In the genomic region with DNA sequence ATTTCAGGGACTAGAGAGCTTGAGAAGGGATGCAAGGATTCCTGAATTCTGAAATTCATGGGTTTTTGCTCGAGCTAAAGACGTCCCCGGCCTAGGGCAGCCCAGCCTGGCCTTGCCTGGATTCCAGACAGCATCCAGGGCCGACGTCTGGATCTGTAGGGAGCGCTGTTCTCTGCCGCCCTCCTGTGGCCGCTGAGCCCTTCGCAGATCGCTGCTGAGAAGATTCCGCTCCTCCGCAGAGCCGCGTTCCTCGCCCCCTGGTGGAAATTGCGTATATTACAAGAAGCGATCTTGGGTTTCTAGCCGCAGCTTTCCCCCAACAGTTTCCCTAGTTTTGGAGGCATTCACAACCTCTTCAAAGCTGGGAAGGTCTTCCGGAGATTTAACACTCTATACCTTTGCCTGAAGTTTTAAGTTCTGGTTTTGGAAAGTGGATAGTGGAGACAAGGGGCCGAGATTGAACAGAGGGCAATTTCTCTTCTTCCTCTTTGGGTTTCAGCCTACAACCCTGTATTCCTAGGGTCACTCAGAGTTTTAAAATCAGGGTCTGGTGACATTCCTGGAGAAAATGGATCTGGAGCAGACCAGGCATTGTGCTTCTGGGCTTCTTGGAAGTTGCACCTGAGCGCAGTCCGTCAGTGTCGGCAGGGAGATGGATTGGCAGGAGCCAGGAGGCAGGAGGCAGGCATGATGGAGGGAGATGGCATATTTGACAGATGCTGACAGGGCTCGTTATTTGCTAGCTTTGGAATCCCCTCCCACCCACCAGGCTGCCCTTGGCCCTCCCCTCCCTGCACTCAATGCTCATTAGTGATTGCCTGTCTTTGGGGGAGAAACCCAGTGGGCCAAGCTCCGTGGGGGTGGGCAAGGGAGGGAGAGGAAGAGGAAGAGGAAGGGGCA, we compare ENCODE assay signal across 8 cellular contexts. TPM values are rescaled to one million over a fixed set of nuclear protein-coding genes. Genes with fewer than 3 reads are reported as not detected.
A peak's percentile ranks its signal among the peaks of the same experiment; 100 is the strongest.
DNase-seq lines count a peak whose midpoint lies in the region; ATAC-seq and TF ChIP-seq lines count a peak whose summit lies in the region.

No MANE protein-coding gene starts in this region.

- H3K27me3 ChIP-seq in CD8-positive, alpha-beta memory T cell (ENCODE audit: insufficient read depth, low read length, poor library complexity, severe bottlenecking), result peaks cover 37% of the 10 kb centered on the region

- no TSS peak for BruUV-seq in MCF 10A (replicated peaks; lab: Mats Ljungman, UMichigan)

- no peaks in the 10 kb centered on the region for H3K36me3 Mint-ChIP-seq in CD8-positive, alpha-beta memory T cell
- no peaks in the 10 kb centered on the region for H3K36me3 Mint-ChIP-seq in WTC11
- H3K36me3 Mint-ChIP-seq in MCF 10A (ENCODE audit: insufficient read depth, unreplicated experiment), result no peaks in the 10 kb centered on the region
- H3K36me3 Mint-ChIP-seq in immature natural killer cell, result no peaks in the 10 kb centered on the region

- H3K9me3 ChIP-seq in CD8-positive, alpha-beta memory T cell (ENCODE audit: low read length), result no peaks in the 10 kb centered on the region
- no peaks in the 10 kb centered on the region for H3K9me3 ChIP-seq in HEK293 (ENCODE audit: control insufficient read depth, insufficient read depth, low read depth, low read length)

- H3K36me3 ChIP-seq in CD8-positive, alpha-beta memory T cell (ENCODE audit: insufficient read depth, low read length), result no peaks in the 10 kb centered on the region
- H3K36me3 ChIP-seq in HEK293 (ENCODE audit: control insufficient read depth in 2 of 2, insufficient read depth in 1 of 2, low read length in 2 of 2), result no peaks in the 10 kb centered on the region

- H3K27ac Mint-ChIP-seq in CD8-positive, alpha-beta memory T cell, result peak overlapping the region in 2 of 8 donors; percentile 13 to 70
- H3K27ac Mint-ChIP-seq in WTC11 (no peak overlapping the region), MCF 10A (ENCODE audit: low read depth, unreplicated experiment) (no peak overlapping the region), immature natural killer cell (peak overlapping the region in 1 of 6 donors; percentile 68)

- TF ChIP-seq CTCF in HEK293 (tag by site-specific recombination; IDR thresholded peaks at IDR 0.05) (peak; percentile 99), WTC11 (IDR thresholded peaks at IDR 0.05) (peak; percentile 98), MCF 10A (IDR thresholded peaks at IDR 0.05; ENCODE audit: unreplicated experiment) (peak; percentile 99)

- no peak overlapping the region for H3K4me3 ChIP-seq in CD8-positive, alpha-beta memory T cell (ENCODE audit: low read length)
- H3K4me3 ChIP-seq in HEK293 (ENCODE audit: low read depth, low read length), result no peak overlapping the region

- H3K4me1 ChIP-seq in CD8-positive, alpha-beta memory T cell (ENCODE audit: insufficient read depth, low read length), result peaks cover 17% of the 10 kb centered on the region
- peaks cover 4% of the 10 kb centered on the region for H3K4me1 ChIP-seq in HEK293 (ENCODE audit: control insufficient read depth, insufficient read depth, low read length)

- CTCF ChIA-PET in CD8-positive, alpha-beta memory T cell (lab: Charles Lee), result interaction anchor here (0.6 to 18.1 kb wide), 23 partner anchors 12 to 459 kb away, joined by 3 to 269 read pairs (median 4); partner anchors contain the start of genes ATF7, ATP5MC2, CALCOCO1 and SMUG1
- CTCF ChIA-PET in HEK293 (lab: Yijun Ruan, JAX) (interaction anchor here (0.6 to 12.6 kb wide), 58 partner anchors 11 to 589 kb away, joined by 3 to 915 read pairs (median 4); partner anchors contain the start of genes ATP5MC2, CALCOCO1, HOXC10 and HOXC13), WTC11 (lab: Charles Lee) (interaction anchor here (0.6 to 10.2 kb wide), 65 partner anchors 10 to 468 kb away, joined by 3 to 327 read pairs (median 4); partner anchors contain the start of genes ATP5MC2, CALCOCO1, HOXC13 and HOXC5), MCF 10A (lab: Yijun Ruan, JAX) (interaction anchor here (0.5 to 10.0 kb wide), 83 partner anchors 8 to 600 kb away, joined by 3 to 411 read pairs (median 4); partner anchors contain the start of genes CALCOCO1, CISTR, HOXC10 and HOXC13)

- peaks cover 5 to 7% (median 6%) of the 10 kb centered on the region in 3 donors for H3K4me1 Mint-ChIP-seq in CD8-positive, alpha-beta memory T cell
- H3K4me1 Mint-ChIP-seq in WTC11 (peaks cover 16% of the 10 kb centered on the region), MCF 10A (ENCODE audit: insufficient read depth, unreplicated experiment) (no peaks in the 10 kb centered on the region), immature natural killer cell (peaks cover 14 to 27% of the 10 kb centered on the region in 2 donors)

- intact Hi-C loops in MCF 10A (cut with micrococcal nuclease), result loop anchor here (1.0 to 5.0 kb wide), 2 partner anchors 46 to 205 kb away; no protein-coding TSS in a partner anchor

- no peak overlapping the region for H3K27ac ChIP-seq in CD8-positive, alpha-beta memory T cell (ENCODE audit: low read depth, low read length)
- no peak overlapping the region; the same call in 1 of the 2 replicates for H3K27ac ChIP-seq in HEK293 (ENCODE audit: extremely low read depth, low read depth, low read length)

- H3K9me3 Mint-ChIP-seq in CD8-positive, alpha-beta memory T cell, result no peaks in the 10 kb centered on the region
- no peaks in the 10 kb centered on the region for H3K9me3 Mint-ChIP-seq in WTC11
- H3K9me3 Mint-ChIP-seq in MCF 10A (ENCODE audit: unreplicated experiment), result no peaks in the 10 kb centered on the region
- no peaks in the 10 kb centered on the region for H3K9me3 Mint-ChIP-seq in immature natural killer cell

- peak overlapping the region; percentile 17 to 66 (median 51) for H3K4me3 Mint-ChIP-seq in CD8-positive, alpha-beta memory T cell
- H3K4me3 Mint-ChIP-seq in WTC11 (no peak overlapping the region), MCF 10A (ENCODE audit: unreplicated experiment) (no peak overlapping the region), immature natural killer cell (peak overlapping the region in 3 of 5 donors; percentile 26 to 61 (median 38))

- ATAC-seq in WTC11 (peak; percentile 74), GM19324 (IDR thresholded peaks at IDR 0.05; ENCODE audit: low FRiP score, unreplicated experiment) (no peak)

- POLR2A ChIA-PET in CD8-positive, alpha-beta memory T cell (lab: Charles Lee), result interaction anchor here (0.9 to 1.4 kb wide), 2 partner anchors 10 kb away, joined by 3 to 7 read pairs; no protein-coding TSS in a partner anchor
- POLR2A ChIA-PET in HEK293 (lab: Yijun Ruan, JAX) (interaction anchor here (0.5 to 1.9 kb wide), 8 partner anchors 10 to 275 kb away, joined by 3 to 6 read pairs (median 4); partner anchors contain the start of genes CALCOCO1, HOXC13 and TARBP2), WTC11 (lab: Charles Lee) (interaction anchor here (0.6 to 1.4 kb wide), 4 partner anchors 44 to 273 kb away, joined by 3 to 5 read pairs (median 4); partner anchors contain the start of gene ATP5MC2), MCF 10A (lab: Yijun Ruan, JAX) (interaction anchor here (0.9 to 1.6 kb wide), 9 partner anchors 12 to 254 kb away, joined by 3 to 6 read pairs (median 4); partner anchors contain the start of genes CALCOCO1, HOXC13 and HOXC9)

- DNase-seq in CD8-positive, alpha-beta memory T cell, result peak; percentile 82 to 91 (median 86)
- DNase-seq in NCI-H2227 (lab: John Stamatoyannopoulos, UW; ENCODE audit: unreplicated experiment) (peak; percentile 92), WTC11 (ENCODE audit: low spot score) (peak; percentile 97), MCF 10A (ENCODE audit: unreplicated experiment) (peak; percentile 83), immature natural killer cell (peak; percentile 84 to 86 (median 85))
- peak; percentile 75 to 89 for DNase-seq in stimulated activated CD4-positive, alpha-beta T cell treated with anti-CD3 and anti-CD28 coated beads, Interleukin-12 subunit alpha, Interleukin-12 subunit beta, amount 100 ng/mL, for 24 hours (ENCODE audit: low read depth in 2 of 2)

- H3K27me3 Mint-ChIP-seq in CD8-positive, alpha-beta memory T cell, result peaks cover 19 to 57% of the 10 kb centered on the region in 2 donors
- H3K27me3 Mint-ChIP-seq in WTC11 (ENCODE audit: low read depth), result peaks cover 15% of the 10 kb centered on the region
- no peaks in the 10 kb centered on the region for H3K27me3 Mint-ChIP-seq in MCF 10A (ENCODE audit: insufficient read depth, unreplicated experiment)
- peaks cover 13 to 24% (median 24%) of the 10 kb centered on the region in 3 donors for H3K27me3 Mint-ChIP-seq in immature natural killer cell (ENCODE audit: low read depth in 3 of 3)

TF ChIP-seq in HEK293, 187 proteins besides CTCF, POLR2A, EP300 and RAD21 (continues in another document):
- TF ChIP-seq ZNF335 (tag by site-specific recombination; conservative IDR thresholded peaks at IDR 0.05), result peak; percentile 56
- TF ChIP-seq ZNF48 (tag by site-specific recombination; IDR thresholded peaks at IDR 0.05), result no peak
- TF ChIP-seq YY2 (tag by site-specific recombination; IDR thresholded peaks at IDR 0.05), result no peak
- no peak for TF ChIP-seq ZNF830 (tag by site-specific recombination; IDR thresholded peaks at IDR 0.05; ENCODE audit: low read depth)
- no peak for TF ChIP-seq ZNF664 (tag by site-specific recombination; IDR thresholded peaks at IDR 0.05)
- TF ChIP-seq KLF7 (tag by site-specific recombination; IDR thresholded peaks at IDR 0.05; ENCODE audit: borderline replicate concordance), result no peak
- no peak for TF ChIP-seq ZNF10 (tag by site-specific recombination; IDR thresholded peaks at IDR 0.05)
- 0 out of 2 replicates have a peak, but pooled peaks have one; percentile 30 for TF ChIP-seq KLF8 (tag by site-specific recombination; IDR thresholded peaks at IDR 0.05)

TF ChIP-seq in WTC11, 78 proteins besides CTCF, POLR2A, EP300 and RAD21:
- TF ChIP-seq ELF4 (CRISPR knock-in tag; IDR thresholded peaks at IDR 0.05; ENCODE audit: low read depth), result no peak
- TF ChIP-seq NFYB (CRISPR knock-in tag; conservative IDR thresholded peaks at IDR 0.05; ENCODE audit: low read depth), result no peak
- peak; percentile 75 for TF ChIP-seq ETV6 (CRISPR knock-in tag; IDR thresholded peaks at IDR 0.05)

RNA-seq across cellular contexts. Expression of gene CISTR, which starts 4.9 kb away (rescaled TPM):
- total RNA-seq in CD8-positive, alpha-beta memory T cell, result not detected
- polyA plus RNA-seq in CD8-positive, alpha-beta memory T cell, result not detected
- total RNA-seq in WTC11 (2021), result 0.81 TPM in 1 of 3 replicates, not detected in the others
- total RNA-seq in MCF 10A (2022), result not detected in 2 replicates
- polyA plus RNA-seq in immature natural killer cell, result not detected

RNA-seq across cellular contexts. Expression of gene CALCOCO1, which starts 19.6 kb away (rescaled TPM):
- total RNA-seq in CD8-positive, alpha-beta memory T cell, result 10 to 100 TPM; 29.5 to 31.4 TPM
- 73.9 TPM for polyA plus RNA-seq in CD8-positive, alpha-beta memory T cell
- total RNA-seq in WTC11 (2021) (21.2 to 28.2 TPM (median 27.0 TPM) in 3 replicates), MCF 10A (2022) (49.4 and 74.6 TPM in 2 replicates)
- polyA plus RNA-seq in immature natural killer cell, result 100 to 1,000 TPM in 2 of 3 donors, 10 to 100 TPM in 1; 81.7 to 110 (median 100) TPM

Comparison
In these comparisons a context has a peak if more than half of its experiments do, and no peak if none do; other contexts are left out.
1. H3K4me3 Mint-ChIP-seq: peak in CD8-positive, alpha-beta memory T cell (7 of 7) and immature natural killer cell (3 of 5); none in WTC11 (single experiment) and MCF 10A (single experiment).
2. Peak in every context shown above with its lines, with median percentiles within 50 percentile points of each other: DNase-seq and CTCF ChIP-seq.